Comparison of ENCODE assay signal across 24 cellular contexts in the genomic region with DNA sequence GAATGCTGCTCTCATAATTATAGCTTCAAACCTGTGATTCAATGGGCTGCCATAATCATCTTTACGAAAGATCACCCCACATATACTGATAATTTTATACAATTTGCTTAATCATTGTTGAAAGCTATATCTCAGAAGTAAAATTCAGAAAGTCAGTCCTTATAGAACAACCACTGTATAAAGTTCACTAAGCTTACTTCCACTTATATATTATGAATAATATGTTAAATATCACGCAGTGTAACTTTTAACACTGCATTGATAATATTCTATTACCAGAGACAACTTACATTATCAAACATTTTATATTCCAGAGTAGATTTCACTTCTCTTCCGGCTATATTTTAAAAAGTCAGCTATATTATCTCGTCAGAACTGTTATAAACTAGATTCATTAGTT.
"Had no signal": no experiment of that assay in that cellular context is flagged by ENCODE, and none has a peak within 500 bp of the region (broad histone marks: within the 10 kb centered on the region; RNA-seq: fewer than 3 reads in every experiment).

No MANE protein-coding gene starts in this region.

- H3K27ac ChIP-seq: colonic mucosa, coronary artery, dorsolateral prefrontal cortex, epithelial cell of prostate, esophagus muscularis mucosa, esophagus squamous epithelium, foreskin keratinocyte, gastrocnemius medialis, gastroesophageal sphincter, heart left ventricle, heart right ventricle had no signal

- H3K4me3 ChIP-seq: colonic mucosa, coronary artery, dorsolateral prefrontal cortex, esophagus muscularis mucosa, esophagus squamous epithelium, gastrocnemius medialis, gastroesophageal sphincter, heart left ventricle, heart right ventricle had no signal

- DNase-seq: colonic mucosa; cortex of kidney; dermis blood vessel endothelial cell; dorsolateral prefrontal cortex; effector CD4-positive, alpha-beta T cell; effector CD8-positive, alpha-beta T cell; effector memory CD4-positive, alpha-beta T cell; effector memory CD8-positive, alpha-beta T cell; endodermal cell; erythroblast; esophagus squamous epithelium; foreskin fibroblast; foreskin keratinocyte; foreskin melanocyte; gastrocnemius medialis; glutamatergic neuron; head of caudate nucleus; heart left ventricle; heart right ventricle had no signal

- ATAC-seq: effector memory CD8-positive, alpha-beta T cell; esophagus mucosa; foreskin keratinocyte; gastrocnemius medialis; gastroesophageal sphincter; heart left ventricle; heart right ventricle had no signal

- H3K27me3 ChIP-seq: colonic mucosa, dorsolateral prefrontal cortex, esophagus muscularis mucosa, esophagus squamous epithelium, foreskin keratinocyte, gastrocnemius medialis, gastroesophageal sphincter, heart left ventricle, heart right ventricle had no signal

- H3K9me3 ChIP-seq: colonic mucosa, esophagus muscularis mucosa, esophagus squamous epithelium, gastrocnemius medialis, gastroesophageal sphincter, heart left ventricle, heart right ventricle had no signal

- H3K4me1 ChIP-seq: colonic mucosa, esophagus muscularis mucosa, esophagus squamous epithelium, foreskin keratinocyte, gastrocnemius medialis, gastroesophageal sphincter, heart left ventricle, heart right ventricle had no signal

- H3K36me3 ChIP-seq: colonic mucosa, esophagus muscularis mucosa, esophagus squamous epithelium, gastrocnemius medialis, gastroesophageal sphincter, heart left ventricle, heart right ventricle had no signal
